In the genomic region with DNA sequence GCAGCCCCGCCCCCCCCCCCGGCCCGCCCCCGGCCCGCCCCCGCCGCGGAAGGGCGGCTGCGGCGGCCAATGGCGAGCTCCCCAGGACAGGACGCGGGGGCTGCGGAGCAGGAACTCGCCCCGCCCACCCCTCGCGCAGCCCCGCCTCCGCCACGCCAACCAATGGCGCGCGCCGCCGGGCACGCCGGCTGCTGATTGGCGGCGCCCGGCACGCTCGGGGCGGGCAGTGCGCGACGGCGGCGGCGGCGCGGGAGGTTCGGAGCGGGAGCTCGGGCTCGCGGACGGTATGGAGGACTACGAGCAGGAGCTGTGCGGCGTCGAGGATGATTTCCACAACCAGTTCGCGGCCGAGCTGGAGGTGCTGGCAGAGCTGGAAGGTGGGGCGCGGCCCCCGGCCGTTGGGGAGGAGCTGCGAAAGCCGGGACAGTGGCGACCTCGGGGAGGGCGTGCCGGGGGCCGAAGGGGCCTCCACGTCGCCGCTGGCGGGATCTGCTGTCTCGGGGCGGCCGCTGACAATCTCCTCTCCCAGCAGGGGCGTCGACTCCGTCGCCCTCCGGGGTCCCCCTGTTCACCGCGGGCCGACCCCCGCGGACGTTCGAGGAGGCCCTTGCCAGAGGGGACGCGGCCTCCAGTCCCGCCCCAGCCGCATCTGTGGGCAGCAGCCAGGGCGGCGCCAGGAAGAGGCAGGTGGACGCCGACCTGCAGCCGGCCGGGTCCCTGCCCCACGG, we compare ENCODE assay signal across 1 cellular context.
A peak's percentile ranks its signal among the peaks of the same experiment; 100 is the strongest.
TF ChIP-seq lines count a peak whose summit lies in the region.

TSS of gene CHTF18 (plus strand) at position 222 of the 728 bp plus-strand sequence. CDS start at position 287, 65 bp downstream.

TF ChIP-seq in GM23338, 12 proteins besides CTCF, POLR2A, EP300 and RAD21:
- TF ChIP-seq EZH2phosphoT487 (IDR thresholded peaks at IDR 0.05; ENCODE audit: unreplicated experiment) (no peak), CREB1 (CRISPR knock-in tag; IDR thresholded peaks at IDR 0.05; ENCODE audit: low read depth) (no peak), POLR2AphosphoS5 (IDR thresholded peaks at IDR 0.05; ENCODE audit: low read depth) (peak; percentile 71), ZNF331 (CRISPR knock-in tag; IDR thresholded peaks at IDR 0.05; ENCODE audit: low read depth) (no peak), ZNF114 (CRISPR knock-in tag; IDR thresholded peaks at IDR 0.05) (no peak)
